In the genomic region with DNA sequence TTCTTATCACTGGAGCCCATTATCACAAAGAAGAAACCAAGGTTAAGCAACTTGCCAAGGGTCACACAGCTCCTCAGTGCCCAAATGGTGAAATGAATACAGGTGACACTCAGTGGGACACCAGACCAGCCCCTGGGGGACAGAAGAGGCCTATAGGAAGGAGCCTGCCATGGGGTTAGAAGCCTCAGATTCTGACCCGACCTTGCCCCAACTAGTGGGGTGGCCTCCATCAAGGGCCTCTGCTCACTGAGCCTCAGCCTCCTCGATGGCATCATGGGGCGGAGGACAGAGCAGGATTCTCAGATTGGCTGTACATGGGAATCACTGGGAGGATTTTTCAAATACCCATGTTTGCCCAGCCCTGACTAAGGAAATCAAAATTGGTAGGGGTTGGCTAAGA, we compare ENCODE assay signal across 21 cellular contexts.
"Had no signal": no experiment of that assay in that cellular context is flagged by ENCODE, and none has a peak within 500 bp of the region (broad histone marks: within the 10 kb centered on the region; RNA-seq: fewer than 3 reads in every experiment).

No MANE protein-coding gene starts in this region.

- H3K27ac ChIP-seq: breast epithelium, heart left ventricle, skin epidermis, stomach, thyroid gland, upper lobe of left lung, vagina had no signal

- DNase-seq: amygdala, hypothalamus, kidney, midbrain had no signal

- H3K9me3 ChIP-seq: breast epithelium, heart left ventricle, stomach, thyroid gland, upper lobe of left lung, vagina had no signal

- H3K9me3 Mint-ChIP-seq: activated CD4-positive, alpha-beta memory T cell treated with anti-CD3 and anti-CD28 coated beads, Interleukin-2, amount 10 ng/mL, durations not matched to agents 7 days and 5 days; activated CD4-positive, alpha-beta T cell treated with anti-CD3 and anti-CD28 coated beads, Interleukin-2, amount 10 ng/mL, durations not matched to agents 7 days and 5 days; activated naive CD4-positive, alpha-beta T cell treated with anti-CD3 and anti-CD28 coated beads, Interleukin-2, amount 50 U/mL, for 24 hours; activated naive CD8-positive, alpha-beta T cell treated with anti-CD3 and anti-CD28 coated beads, Interleukin-2, amount 50 U/mL, for 24 hours; activated T-cell treated with anti-CD3 and anti-CD28 coated beads, Interleukin-2, amount 50 U/mL, for 24 hours; endodermal cell; immature natural killer cell; naive thymus-derived CD4-positive, alpha-beta T cell; stimulated activated memory B cell treated with anti-CD40 and anti-IgM and Interleukin-4, amounts not matched to agents 10 μg/mL and 1 μg/mL and 100 μg/mL, for 72 hours; WTC11 had no signal

- H3K36me3 Mint-ChIP-seq: activated naive CD4-positive, alpha-beta T cell treated with anti-CD3 and anti-CD28 coated beads, Interleukin-2, amount 50 U/mL, for 24 hours; naive thymus-derived CD4-positive, alpha-beta T cell; stimulated activated memory B cell treated with anti-CD40 and anti-IgM and Interleukin-4, amounts not matched to agents 10 μg/mL and 1 μg/mL and 100 μg/mL, for 72 hours; WTC11 had no signal

- H3K27me3 ChIP-seq: breast epithelium, thyroid gland, vagina had no signal

- H3K4me3 Mint-ChIP-seq: activated CD4-positive, alpha-beta memory T cell treated with anti-CD3 and anti-CD28 coated beads, Interleukin-2, amount 10 ng/mL, durations not matched to agents 7 days and 5 days; activated CD4-positive, alpha-beta T cell treated with anti-CD3 and anti-CD28 coated beads, Interleukin-2, amount 10 ng/mL, durations not matched to agents 7 days and 5 days; activated naive CD4-positive, alpha-beta T cell treated with anti-CD3 and anti-CD28 coated beads, Interleukin-2, amount 50 U/mL, for 24 hours; activated naive CD8-positive, alpha-beta T cell treated with anti-CD3 and anti-CD28 coated beads, Interleukin-2, amount 50 U/mL, for 24 hours; activated T-cell treated with anti-CD3 and anti-CD28 coated beads, Interleukin-2, amount 50 U/mL, for 24 hours; endodermal cell; immature natural killer cell; naive thymus-derived CD4-positive, alpha-beta T cell; stimulated activated memory B cell treated with anti-CD40 and anti-IgM and Interleukin-4, amounts not matched to agents 10 μg/mL and 1 μg/mL and 100 μg/mL, for 72 hours; WTC11 had no signal

- H3K27ac Mint-ChIP-seq: activated CD4-positive, alpha-beta memory T cell treated with anti-CD3 and anti-CD28 coated beads, Interleukin-2, amount 10 ng/mL, durations not matched to agents 7 days and 5 days; activated CD4-positive, alpha-beta T cell treated with anti-CD3 and anti-CD28 coated beads, Interleukin-2, amount 10 ng/mL, durations not matched to agents 7 days and 5 days; activated naive CD4-positive, alpha-beta T cell treated with anti-CD3 and anti-CD28 coated beads, Interleukin-2, amount 50 U/mL, for 24 hours; activated naive CD8-positive, alpha-beta T cell treated with anti-CD3 and anti-CD28 coated beads, Interleukin-2, amount 50 U/mL, for 24 hours; activated T-cell treated with anti-CD3 and anti-CD28 coated beads, Interleukin-2, amount 50 U/mL, for 24 hours; immature natural killer cell; stimulated activated memory B cell treated with anti-CD40 and anti-IgM and Interleukin-4, amounts not matched to agents 10 μg/mL and 1 μg/mL and 100 μg/mL, for 72 hours; WTC11 had no signal

- H3K36me3 ChIP-seq: breast epithelium, heart left ventricle, stomach, thyroid gland, upper lobe of left lung, vagina had no signal

- H3K4me3 ChIP-seq: breast epithelium, heart left ventricle, skin epidermis, stomach, thyroid gland, upper lobe of left lung, vagina had no signal
